Comparison of ENCODE assay signal across 20 cellular contexts in genomic region chr1:172814428-172814827, GRCh38.
"Had no signal": no experiment of that assay in that cellular context is flagged by ENCODE, and none has a peak within 500 bp of the region (broad histone marks: within the 10 kb centered on the region; RNA-seq: fewer than 3 reads in every experiment).

No MANE protein-coding gene starts in this region.

- H3K27me3 ChIP-seq: dorsolateral prefrontal cortex, esophagus muscularis mucosa, foreskin keratinocyte, gastroesophageal sphincter, heart right ventricle, left lung had no signal

- H3K27me3 Mint-ChIP-seq: naive B cell had no signal

- H3K27ac ChIP-seq: coronary artery, dorsolateral prefrontal cortex, esophagus muscularis mucosa, foreskin keratinocyte, gastroesophageal sphincter, heart right ventricle, left lung, lower lobe of right lung had no signal

- H3K4me3 ChIP-seq: coronary artery, dorsolateral prefrontal cortex, esophagus muscularis mucosa, gastroesophageal sphincter, heart right ventricle, left lung, lower lobe of right lung, mucosa of descending colon had no signal

- H3K9me3 ChIP-seq: esophagus muscularis mucosa, gastroesophageal sphincter, lower lobe of right lung had no signal

- H3K4me3 Mint-ChIP-seq: mesothelial cell of epicardium, naive B cell had no signal

- DNase-seq: dermis blood vessel endothelial cell; dorsolateral prefrontal cortex; effector CD4-positive, alpha-beta T cell; effector memory CD4-positive, alpha-beta T cell; foreskin keratinocyte; glutamatergic neuron; head of caudate nucleus; heart right ventricle; hippocampal formation; left cardiac atrium; left ventricle myocardium superior; lower lobe of right lung; mesenchymal stem cell; mucosa of descending colon; naive B cell had no signal

- ATAC-seq: foreskin keratinocyte, gastroesophageal sphincter, heart right ventricle, left cardiac atrium, left lung, left ventricle myocardium superior, lower lobe of right lung, mucosa of descending colon had no signal

- H3K36me3 ChIP-seq: esophagus muscularis mucosa, gastroesophageal sphincter, heart right ventricle, left lung, lower lobe of right lung had no signal

- H3K4me1 ChIP-seq: foreskin keratinocyte, gastroesophageal sphincter, lower lobe of right lung had no signal

- H3K27ac Mint-ChIP-seq: mesothelial cell of epicardium had no signal
